In the genomic region with DNA sequence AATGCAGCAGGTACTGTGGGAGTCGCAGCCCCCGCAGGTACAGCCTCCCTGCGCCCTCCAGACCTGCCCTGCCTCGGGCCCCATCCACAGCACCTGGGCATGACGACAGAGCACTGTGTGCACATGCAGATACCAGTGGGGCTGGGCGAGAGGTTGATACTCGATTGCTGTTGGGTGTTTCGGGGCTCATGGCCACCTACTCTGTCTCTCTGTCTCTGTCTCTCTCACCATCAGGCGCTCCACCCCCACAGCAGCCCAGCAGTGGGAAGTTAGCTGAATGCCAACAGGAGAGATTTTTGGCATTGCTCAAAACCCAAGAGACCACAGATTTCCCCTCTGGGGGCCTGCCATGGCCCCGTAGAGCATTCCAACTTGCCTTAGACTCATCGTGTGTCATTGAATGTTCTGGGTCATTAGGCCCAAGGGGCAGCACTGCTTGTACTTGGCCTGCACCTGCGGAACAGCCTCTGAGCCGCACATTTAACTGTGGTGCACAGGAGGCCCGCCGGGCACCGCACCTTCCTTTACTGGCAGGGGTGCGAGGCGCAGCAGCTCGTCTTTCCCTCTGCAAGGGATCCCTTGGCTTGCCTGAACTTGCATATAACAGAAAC, we compare ENCODE assay signal across 16 cellular contexts. TPM values are rescaled to one million over a fixed set of nuclear protein-coding genes. Genes with fewer than 3 reads are reported as not detected.
DNase-seq lines count a peak whose midpoint lies in the region; TF ChIP-seq lines count a peak whose summit lies in the region.
"Had no signal": no experiment of that assay in that cellular context is flagged by ENCODE, and none has a peak within 500 bp of the region (broad histone marks: within the 10 kb centered on the region; RNA-seq: fewer than 3 reads in every experiment).

No MANE protein-coding gene starts in this region.

- TF ChIP-seq POLR2A in Peyer's patch (IDR thresholded peaks at IDR 0.05): no peak

- peak overlapping the region; percentile 49 for H3K27ac ChIP-seq in cingulate gyrus (ENCODE audit: low read depth, low read length)
- no peak overlapping the region for H3K27ac ChIP-seq in Peyer's patch
- H3K27ac ChIP-seq: pancreas had no signal

- peak; percentile 81 for DNase-seq in Caki2 (ENCODE audit: low read depth)
- peak; percentile 98 for DNase-seq in M059J (ENCODE audit: low read depth)
- peak; percentile 74 for DNase-seq in myocyte (ENCODE audit: low read depth)
- no peak for DNase-seq in Peyer's patch
- no peak for DNase-seq in stimulated activated CD4-positive, alpha-beta T cell treated with anti-CD3 and anti-CD28 coated beads, Interleukin-4, amount 100 ng/mL, for 4 hours
- no peak for DNase-seq in SKM-1 (lab: John Stamatoyannopoulos, UW; ENCODE audit: unreplicated experiment)
- DNase-seq in NCI-H2029 treated with DMSO at 0.1 percent for 48 hours (lab: John Stamatoyannopoulos, UW): no peak
- DNase-seq: cortex of kidney; NCI-H2029; stimulated activated naive CD4-positive, alpha-beta T cell treated with Interleukin-2 at 50 U/mL for 16 hours had no signal

- H3K4me3 ChIP-seq in Peyer's patch: no peak overlapping the region
- H3K4me3 ChIP-seq: pancreas had no signal

- H3K36me3 ChIP-seq in Peyer's patch: no peaks in the 10 kb centered on the region
- H3K36me3 ChIP-seq: pancreas had no signal

- H3K9me3 ChIP-seq in Peyer's patch: no peaks in the 10 kb centered on the region
- H3K9me3 ChIP-seq: pancreas had no signal

- no peaks in the 10 kb centered on the region for H3K4me1 ChIP-seq in Peyer's patch
- H3K4me1 ChIP-seq: pancreas had no signal

- H3K27me3 ChIP-seq in Peyer's patch: no peaks in the 10 kb centered on the region
- H3K27me3 ChIP-seq: pancreas had no signal

- TF ChIP-seq CTCF in Peyer's patch (IDR thresholded peaks at IDR 0.05): no peak

- in situ Hi-C loops in Caki2 (cut with HindIII; ENCODE audit: low pct_unique_long_range_greater_than_20kb, low sequenced_read_pairs): no loop called here

RNA-seq across cellular contexts. Expression of gene KCNIP3, which starts 18.8 kb away (rescaled TPM):
- 1.0 and 1.2 TPM in 2 replicates for total RNA-seq in Caki2 (2014; rRNA removed; shearing (Covaris generic); ENCODE audit: low replicate concordance)
- 3.3 and 5.8 TPM in 2 replicates for total RNA-seq in M059J (2014; rRNA removed; shearing (Covaris generic))
- 4.9 and 12.5 TPM in 2 replicates for total RNA-seq in myocyte
- polyA plus RNA-seq in myocyte (2012): 2.7 TPM
- total RNA-seq in Peyer's patch: 10 to 100 TPM in 1 of 4 donors, 1 to 10 TPM in 3; 4.9 to 11.4 (median 7.2) TPM
- total RNA-seq: activated CD8-positive, alpha-beta T cell treated with anti-CD3 and anti-CD28 coated beads for 36 hours; HepG2; lung microvascular endothelial cell; T-helper 1 cell treated with Interleukin-12 subunit alpha and Interleukin-12 subunit beta and Interleukin-4 antibody, amounts not matched to agents 30 ng/mL and 1 ng/mL, for 36 hours had no signal
- polyA plus RNA-seq: HepG2 had no signal

RNA-seq across cellular contexts. Expression of gene PROM2, which starts 41.7 kb away (rescaled TPM):
- 0.43 TPM in 1 of 2 replicates, not detected in the other for total RNA-seq in Caki2 (2014; rRNA removed; shearing (Covaris generic); ENCODE audit: low replicate concordance)
- 2.9 and 3.6 TPM in 2 replicates for total RNA-seq in M059J (2014; rRNA removed; shearing (Covaris generic))
- total RNA-seq in myocyte (0.64 and 0.83 TPM in 2 replicates), Peyer's patch (10 to 100 TPM; 13.1 to 68.9 (median 39.2) TPM)
- 1.6 TPM for polyA plus RNA-seq in myocyte (2012)
- total RNA-seq: HepG2 had no signal
- polyA plus RNA-seq: HepG2 had no signal

Comparison
In these comparisons a context has a peak if more than half of its experiments do, and no peak if none do; other contexts are left out.
1. DNase-seq: peak in Caki2 (single experiment), M059J (single experiment) and myocyte (single experiment); none in Peyer's patch (0 of 3), stimulated activated CD4-positive, alpha-beta T cell treated with anti-CD3 and anti-CD28 coated beads, Interleukin-4, amount 100 ng/mL, for 4 hours (0 of 2), SKM-1 (single experiment) and NCI-H2029 treated with DMSO at 0.1 percent for 48 hours (single experiment).